Comparison of ENCODE assay signal across 12 cellular contexts in genomic region chr4:181645489-181645888, GRCh38.
DNase-seq lines count a peak whose midpoint lies in the region.
"Had no signal": no experiment of that assay in that cellular context is flagged by ENCODE, and none has a peak within 500 bp of the region (broad histone marks: within the 10 kb centered on the region; RNA-seq: fewer than 3 reads in every experiment).

No MANE protein-coding gene starts in this region.

- DNase-seq in NCI-H1105 treated with DMSO at 0.1 percent for 48 hours (lab: John Stamatoyannopoulos, UW) (peak; percentile 54), NCI-H1105 (lab: John Stamatoyannopoulos, UW) (no peak), M059J (ENCODE audit: low read depth) (peak; percentile 10), NCI-H69 (lab: John Stamatoyannopoulos, UW) (peak; percentile 43), iris pigment epithelial cell (ENCODE audit: low read depth) (peak; percentile 21), SW480 (ENCODE audit: low spot score) (no peak), posterior cingulate gyrus (no peak)
- DNase-seq: 8988T; Calu3; CD4-positive, alpha-beta memory T cell; GM23248; HCEC 1CT had no signal

- intact Hi-C loops in posterior cingulate gyrus (cut with DNase I), result no loop called here

Comparison
In these comparisons a context has a peak if more than half of its experiments do, and no peak if none do; other contexts are left out.
1. DNase-seq: peak in NCI-H1105 treated with DMSO at 0.1 percent for 48 hours (single experiment), M059J (single experiment), NCI-H69 (single experiment) and iris pigment epithelial cell (single experiment); none in NCI-H1105 (single experiment), SW480 (single experiment) and posterior cingulate gyrus (0 of 10).